ENCODE assay signal across 1 cellular context in genomic region chr19:756821-757688, GRCh38.
A peak's percentile ranks its signal among the peaks of the same experiment; 100 is the strongest.
TF ChIP-seq lines count a peak whose summit lies in the region.

No MANE protein-coding gene starts in this region.

TF ChIP-seq in HepG2, 621 proteins besides CTCF, POLR2A, EP300 and RAD21:
- no peak for TF ChIP-seq RBAK (CRISPR knock-in tag; IDR thresholded peaks at IDR 0.05)
- TF ChIP-seq SRY (CRISPR knock-in tag; IDR thresholded peaks at IDR 0.05) = no peak
- TF ChIP-seq RXRA (CRISPR knock-in tag; IDR thresholded peaks at IDR 0.05) = 0 out of 2 replicates have a peak, but pooled peaks have one; percentile 10
TF ChIP-seq in HepG2: peak in this region for 1.
